1 cellular context compared by ENCODE assay signal in genomic region chr20:4720121-4720976, GRCh38.
TF ChIP-seq lines count a peak whose summit lies in the region.

No MANE protein-coding gene starts in this region.

TF ChIP-seq in HepG2, 621 proteins besides CTCF, POLR2A, EP300 and RAD21 (continued from another document and continues in another):
- TF ChIP-seq ZBED4 (CRISPR knock-in tag; IDR thresholded peaks at IDR 0.05; ENCODE audit: borderline replicate concordance) (peak; percentile 8), ZNF841 (CRISPR knock-in tag; IDR thresholded peaks at IDR 0.05; ENCODE audit: borderline replicate concordance) (no peak), SP2 (CRISPR knock-in tag; IDR thresholded peaks at IDR 0.05) (no peak), ZBTB44 (CRISPR knock-in tag; IDR thresholded peaks at IDR 0.05) (no peak), LRRFIP1 (CRISPR knock-in tag; conservative IDR thresholded peaks at IDR 0.05) (no peak), HMGXB3 (CRISPR knock-in tag; IDR thresholded peaks at IDR 0.05; ENCODE audit: borderline replicate concordance) (no peak), CREB3 (CRISPR knock-in tag; IDR thresholded peaks at IDR 0.05) (no peak), CENPBD1 (CRISPR knock-in tag; IDR thresholded peaks at IDR 0.05; ENCODE audit: borderline replicate concordance, low read depth) (0 out of 2 replicates have a peak, but pooled peaks have one; percentile 15), SMAD1 (CRISPR knock-in tag; IDR thresholded peaks at IDR 0.05; ENCODE audit: borderline replicate concordance, low read depth) (no peak), SP1 (IDR thresholded peaks at IDR 0.05) (no peak), SP1 (CRISPR knock-in tag; IDR thresholded peaks at IDR 0.05) (0 out of 2 replicates have a peak, but pooled peaks have one; percentile 4), ZNF75D (CRISPR knock-in tag; IDR thresholded peaks at IDR 0.05; ENCODE audit: borderline replicate concordance) (no peak), PTBP1 (IDR thresholded peaks at IDR 0.05; ENCODE audit: low read depth, low read length, poor library complexity, severe bottlenecking) (no peak), PLSCR1 (CRISPR knock-in tag; IDR thresholded peaks at IDR 0.05; ENCODE audit: borderline replicate concordance) (no peak), ZNF563 (CRISPR knock-in tag; IDR thresholded peaks at IDR 0.05) (no peak), ZNF782 (CRISPR knock-in tag; IDR thresholded peaks at IDR 0.05; ENCODE audit: borderline replicate concordance) (no peak), TEF (CRISPR knock-in tag; IDR thresholded peaks at IDR 0.05) (peak; percentile 45; the same call in 1 of the 2 replicates), ZGPAT (CRISPR knock-in tag; IDR thresholded peaks at IDR 0.05) (no peak; the same call in 1 of the 2 replicates), PHF21A (CRISPR knock-in tag; IDR thresholded peaks at IDR 0.05) (no peak), TFDP2 (CRISPR knock-in tag; IDR thresholded peaks at IDR 0.05) (peak; percentile 14; the same call in 1 of the 2 replicates), SRSF9 (IDR thresholded peaks at IDR 0.05; ENCODE audit: borderline replicate concordance, insufficient read depth, low read depth, low read length, poor library complexity, severe bottlenecking) (no peak), NFAT5 (CRISPR knock-in tag; IDR thresholded peaks at IDR 0.05) (no peak), ASH2L (IDR thresholded peaks at IDR 0.05; ENCODE audit: insufficient read length, low read depth, low read length) (peak; percentile 47)
